Comparison of ENCODE assay signal across 5 cellular contexts in genomic region chr2:156673981-156674380, GRCh38.
"Had no signal": no experiment of that assay in that cellular context is flagged by ENCODE, and none has a peak within 500 bp of the region (broad histone marks: within the 10 kb centered on the region; RNA-seq: fewer than 3 reads in every experiment).

No MANE protein-coding gene starts in this region.

- H3K9ac ChIP-seq: GM23248 had no signal

- H3K27ac ChIP-seq: GM23248 had no signal

- H3K4me3 ChIP-seq: GM23248, K562 had no signal

- H2AFZ ChIP-seq: GM23248 had no signal

- DNase-seq: GM23248, H9, HCEC 1CT, IMR-90 had no signal

- H3K4me3 Mint-ChIP-seq: H9 had no signal
